Comparison of ENCODE assay signal across 8 cellular contexts in genomic region chr7:131007439-131008330, GRCh38.
DNase-seq lines count a peak whose midpoint lies in the region; ATAC-seq and TF ChIP-seq lines count a peak whose summit lies in the region.

No MANE protein-coding gene starts in this region.

- H2AFZ ChIP-seq in SU-DHL-6 (ENCODE audit: low read depth, low read length, severe bottlenecking): peak overlapping the region; percentile 69

- peak; percentile 48 for ATAC-seq in GM18907 (IDR thresholded peaks at IDR 0.05; ENCODE audit: unreplicated experiment)

- H3K27me3 ChIP-seq in SU-DHL-6 (ENCODE audit: low read length): no peaks in the 10 kb centered on the region

- no peaks in the 10 kb centered on the region for H3K9me2 ChIP-seq in SU-DHL-6 (replicated peaks; ENCODE audit: insufficient read depth, low read length)

- H3K27ac ChIP-seq in SU-DHL-6 (ENCODE audit: low read depth, low read length) (peak overlapping the region; percentile 30; the same call in 1 of the 2 replicates), skin epidermis (peak overlapping the region in 20 of 21 experiments; percentile 33 to 86 (median 76))

- peaks cover 10% of the 10 kb centered on the region; the same call in 1 of the 2 replicates for H3F3A ChIP-seq in SU-DHL-6 (ENCODE audit: insufficient read depth)

- no peaks in the 10 kb centered on the region for H3K36me3 ChIP-seq in SU-DHL-6 (ENCODE audit: low read length)

- no peaks in the 10 kb centered on the region; the same call in 1 of the 2 replicates for H4K20me1 ChIP-seq in SU-DHL-6 (ENCODE audit: low read depth, low read length)

- peak overlapping the region; percentile 14 to 87 (median 81) for H3K27ac Mint-ChIP-seq in brain

- H3K4me3 ChIP-seq in SU-DHL-6 (ENCODE audit: insufficient read depth, low read length, poor library complexity, severe bottlenecking) (peak overlapping the region; percentile 21), skin epidermis (no peak overlapping the region)

- DNase-seq in C1 segment of cervical spinal cord (lab: John Stamatoyannopoulos, UW) (peak in 10 of 14 donors; percentile 15 to 55 (median 28)), Kasumi-1 (lab: John Stamatoyannopoulos, UW) (peak; percentile 84 to 86), iPS-NIHi11 (ENCODE audit: low spot score) (peak; percentile 52), GM19238 (ENCODE audit: insufficient read length, low spot score) (no peak)

- H3K36me3 Mint-ChIP-seq in brain: peaks cover 16% of the 10 kb centered on the region

- no peaks in the 10 kb centered on the region for H3K9me3 ChIP-seq in SU-DHL-6 (ENCODE audit: insufficient read depth, low read length)

- no peaks in the 10 kb centered on the region for H3K27me3 Mint-ChIP-seq in brain

- TF ChIP-seq CTCF in SU-DHL-6 (IDR thresholded peaks at IDR 0.05; ENCODE audit: insufficient read depth, low read length, poor library complexity, severe bottlenecking): peak; percentile 38
- peak; percentile 51 to 72 for TF ChIP-seq CTCF in brain (conservative IDR thresholded peaks at IDR 0.05)

- peak overlapping the region in 4 of 5 experiments; percentile 0 to 36 (median 2) for H3K4me3 Mint-ChIP-seq in brain

- peaks cover 0 to 14% (median 3%) of the 10 kb centered on the region in 5 experiments for H3K9me3 Mint-ChIP-seq in brain

- H3K79me2 ChIP-seq in SU-DHL-6 (ENCODE audit: insufficient read depth, low read length): peaks cover 4% of the 10 kb centered on the region; the same call in 1 of the 2 replicates

- peaks cover 52% of the 10 kb centered on the region for H3K4me1 Mint-ChIP-seq in brain

- peak overlapping the region; percentile 40 for H3K9ac ChIP-seq in SU-DHL-6 (ENCODE audit: low read length)

- peak overlapping the region; percentile 55 for H3K4me2 ChIP-seq in SU-DHL-6 (ENCODE audit: low read depth, low read length, poor library complexity, severe bottlenecking)
